ENCODE assay signal across 28 cellular contexts in genomic region chr16:81571175-81571574, GRCh38.
"Had no signal": no experiment of that assay in that cellular context is flagged by ENCODE, and none has a peak within 500 bp of the region (broad histone marks: within the 10 kb centered on the region; RNA-seq: fewer than 3 reads in every experiment).

No MANE protein-coding gene starts in this region.

- H3K27ac Mint-ChIP-seq: activated CD4-positive, alpha-beta T cell treated with anti-CD3 and anti-CD28 coated beads for 36 hours; activated CD8-positive, alpha-beta T cell treated with anti-CD3 and anti-CD28 coated beads for 36 hours; activated naive CD4-positive, alpha-beta T cell treated with anti-CD3 and anti-CD28 coated beads for 36 hours; activated naive CD4-positive, alpha-beta T cell treated with anti-CD3 and anti-CD28 coated beads, Interleukin-2, amount 50 U/mL, for 24 hours; activated naive CD8-positive, alpha-beta T cell treated with anti-CD3 and anti-CD28 coated beads for 36 hours; activated naive CD8-positive, alpha-beta T cell treated with anti-CD3 and anti-CD28 coated beads, Interleukin-2, amount 50 U/mL, for 24 hours; activated T-helper 17 cell treated with anti-CD3 and anti-CD28 coated beads, Interleukin-2, amount 50 U/mL, for 72 hours had no signal

- H3K27me3 ChIP-seq: adrenal gland, body of pancreas, dorsolateral prefrontal cortex, gastroesophageal sphincter, heart right ventricle had no signal

- H3K27ac ChIP-seq: body of pancreas, coronary artery, dorsolateral prefrontal cortex, gastroesophageal sphincter had no signal

- H3K27me3 Mint-ChIP-seq: activated CD4-positive, alpha-beta T cell treated with anti-CD3 and anti-CD28 coated beads for 36 hours; activated CD8-positive, alpha-beta T cell treated with anti-CD3 and anti-CD28 coated beads for 36 hours; activated naive CD4-positive, alpha-beta T cell treated with anti-CD3 and anti-CD28 coated beads, Interleukin-2, amount 50 U/mL, for 24 hours; activated naive CD8-positive, alpha-beta T cell treated with anti-CD3 and anti-CD28 coated beads for 36 hours; activated naive CD8-positive, alpha-beta T cell treated with anti-CD3 and anti-CD28 coated beads, Interleukin-2, amount 50 U/mL, for 24 hours; activated T-helper 17 cell treated with anti-CD3 and anti-CD28 coated beads, Interleukin-2, amount 50 U/mL, for 72 hours; dendritic cell treated with granulocyte-macrophage colony-stimulating factor and Interleukin-4, amounts not matched to agents 40 ng/mL and 50 ng/mL, for 4 days had no signal

- H3K36me3 ChIP-seq: adrenal gland, gastroesophageal sphincter had no signal

- DNase-seq: activated CD4-positive, alpha-beta T cell treated with anti-CD3 and anti-CD28 coated beads for 36 hours; activated CD4-positive, alpha-beta T cell treated with anti-CD3 and anti-CD28 coated beads, Interleukin-2, amount 50 U/mL, for 1 hour; activated CD4-positive, alpha-beta T cell treated with anti-CD3 and anti-CD28 coated beads, Interleukin-2, amount 50 U/mL, for 48 hours; activated CD4-positive, CD25-positive, alpha-beta regulatory T cell; activated CD4-positive, CD25-positive, alpha-beta regulatory T cell treated with anti-CD3 and anti-CD28 coated beads, Interleukin-2, amount 50 U/mL, for 72 hours; activated CD8-positive, alpha-beta memory T cell treated with anti-CD3 and anti-CD28 coated beads for 24 hours; activated CD8-positive, alpha-beta T cell treated with anti-CD3 and anti-CD28 coated beads for 36 hours; activated effector memory CD4-positive, alpha-beta T cell treated with Interleukin-2 at 50 U/mL for 16 hours; activated naive CD4-positive, alpha-beta T cell treated with anti-CD3 and anti-CD28 coated beads for 36 hours; activated naive CD8-positive, alpha-beta T cell treated with anti-CD3 and anti-CD28 coated beads for 36 hours; activated naive CD8-positive, alpha-beta T cell treated with anti-CD3 and anti-CD28 coated beads, Interleukin-2, amount 50 U/mL, for 24 hours; activated T-cell treated with anti-CD3 and anti-CD28 coated beads, Interleukin-2, amount 50 U/mL, for 4 hours; amygdala; aorta; body of pancreas; caudate nucleus; dorsolateral prefrontal cortex; effector memory CD4-positive, alpha-beta T cell; endodermal cell; foreskin fibroblast; heart right ventricle; T-helper 2 cell had no signal

- H3K4me3 ChIP-seq: adrenal gland, body of pancreas, coronary artery, dorsolateral prefrontal cortex, gastroesophageal sphincter, heart right ventricle had no signal

- H3K4me3 Mint-ChIP-seq: activated CD4-positive, alpha-beta T cell treated with anti-CD3 and anti-CD28 coated beads for 36 hours; activated CD8-positive, alpha-beta T cell treated with anti-CD3 and anti-CD28 coated beads for 36 hours; activated naive CD4-positive, alpha-beta T cell treated with anti-CD3 and anti-CD28 coated beads for 36 hours; activated naive CD4-positive, alpha-beta T cell treated with anti-CD3 and anti-CD28 coated beads, Interleukin-2, amount 50 U/mL, for 24 hours; activated naive CD8-positive, alpha-beta T cell treated with anti-CD3 and anti-CD28 coated beads for 36 hours; activated naive CD8-positive, alpha-beta T cell treated with anti-CD3 and anti-CD28 coated beads, Interleukin-2, amount 50 U/mL, for 24 hours; activated T-cell treated with anti-CD3 and anti-CD28 coated beads, Interleukin-2, amount 50 U/mL, for 4 hours; activated T-helper 17 cell treated with anti-CD3 and anti-CD28 coated beads, Interleukin-2, amount 50 U/mL, for 72 hours; dendritic cell treated with granulocyte-macrophage colony-stimulating factor and Interleukin-4, amounts not matched to agents 40 ng/mL and 50 ng/mL, for 4 days; endodermal cell had no signal

- H3K9me3 ChIP-seq: adrenal gland, body of pancreas, gastroesophageal sphincter, heart right ventricle had no signal

- H3K9me3 Mint-ChIP-seq: activated CD8-positive, alpha-beta T cell treated with anti-CD3 and anti-CD28 coated beads for 36 hours; activated naive CD4-positive, alpha-beta T cell treated with anti-CD3 and anti-CD28 coated beads for 36 hours; activated naive CD4-positive, alpha-beta T cell treated with anti-CD3 and anti-CD28 coated beads, Interleukin-2, amount 50 U/mL, for 24 hours; activated naive CD8-positive, alpha-beta T cell treated with anti-CD3 and anti-CD28 coated beads for 36 hours; activated naive CD8-positive, alpha-beta T cell treated with anti-CD3 and anti-CD28 coated beads, Interleukin-2, amount 50 U/mL, for 24 hours; activated T-helper 17 cell treated with anti-CD3 and anti-CD28 coated beads, Interleukin-2, amount 50 U/mL, for 72 hours; dendritic cell treated with granulocyte-macrophage colony-stimulating factor and Interleukin-4, amounts not matched to agents 40 ng/mL and 50 ng/mL, for 4 days; endodermal cell had no signal

- ATAC-seq: activated CD4-positive, alpha-beta T cell treated with anti-CD3 and anti-CD28 coated beads for 36 hours; activated CD8-positive, alpha-beta T cell treated with anti-CD3 and anti-CD28 coated beads for 36 hours; activated naive CD8-positive, alpha-beta T cell treated with anti-CD3 and anti-CD28 coated beads, Interleukin-2, amount 50 U/mL, for 24 hours; activated T-cell treated with anti-CD3 and anti-CD28 coated beads, Interleukin-2, amount 50 U/mL, for 4 hours; activated T-helper 17 cell treated with anti-CD3 and anti-CD28 coated beads, Interleukin-2, amount 50 U/mL, for 72 hours; body of pancreas; gastroesophageal sphincter had no signal
